21 cellular contexts compared by ENCODE assay signal in the genomic region with DNA sequence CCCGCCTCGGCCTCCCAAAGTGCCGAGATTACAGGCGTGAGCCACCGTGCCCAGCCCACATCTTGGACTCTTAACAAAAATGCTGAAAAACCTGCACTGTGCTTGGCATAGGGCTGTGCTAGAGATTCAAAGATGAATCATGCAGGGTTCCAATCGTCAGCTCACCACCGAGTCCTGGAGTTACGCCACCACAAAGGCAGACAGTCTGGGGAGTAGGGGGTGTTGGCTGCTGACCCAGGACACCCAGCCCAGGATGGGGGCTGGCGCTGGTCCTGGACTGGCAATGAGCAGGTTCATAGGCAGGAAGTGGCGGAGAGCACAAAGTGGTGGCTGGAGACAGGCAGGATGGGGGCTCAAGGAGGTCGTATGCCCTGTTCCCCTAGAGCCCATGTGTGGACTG. TPM values are rescaled to one million over a fixed set of nuclear protein-coding genes. Genes with fewer than 3 reads are reported as not detected.
DNase-seq lines count a peak whose midpoint lies in the region; ATAC-seq and TF ChIP-seq lines count a peak whose summit lies in the region.
"Had no signal": no experiment of that assay in that cellular context is flagged by ENCODE, and none has a peak within 500 bp of the region (broad histone marks: within the 10 kb centered on the region; RNA-seq: fewer than 3 reads in every experiment).

No MANE protein-coding gene starts in this region.

- H3K4me3 ChIP-seq in NB4 (ENCODE audit: low read depth, low read length) (no peak overlapping the region), mammary epithelial cell (replicated peaks in 1 of 3; ENCODE audit: insufficient read depth in 1 of 3, low read depth in 2 of 3, low read length in 3 of 3) (no peak overlapping the region), heart right ventricle (no peak overlapping the region)
- H3K4me3 ChIP-seq: A549, HAP-1, SJSA1 had no signal

- H3K27ac ChIP-seq in mammary epithelial cell (ENCODE audit: insufficient read depth, low read depth, low read length) (no peak overlapping the region), foreskin keratinocyte (no peak overlapping the region), heart right ventricle (no peak overlapping the region)
- H3K27ac ChIP-seq: A549, parathyroid adenoma, SJSA1 had no signal

- no peaks in the 10 kb centered on the region for H3K36me3 Mint-ChIP-seq in activated CD8-positive, alpha-beta memory T cell treated with anti-CD3 and anti-CD28 coated beads, Interleukin-2, amount 10 ng/mL, durations not matched to agents 7 days and 5 days

- 15% methylated on average over 8 of the region's 11 CpGs for WGBS in mammary epithelial cell (ENCODE audit: low coverage, missing lambda C conversion rate)
- 85 to 94% methylated on average over 11 of the region's 11 CpGs for WGBS in heart right ventricle, 2 donors

- no TSS peak for BruUV-seq in mammary epithelial cell (replicated peaks; lab: Mats Ljungman, UMichigan)

- intact Hi-C loops in mammary epithelial cell (cut with micrococcal nuclease) (no loop called here), heart right ventricle (cut with DNase I) (loop anchor here in 1 of 10 donors (10.0 kb wide), 1 partner anchor 268 kb away; the partner anchor contains the start of gene GPR61)

- H3K27me3 Mint-ChIP-seq in activated CD8-positive, alpha-beta memory T cell treated with anti-CD3 and anti-CD28 coated beads, Interleukin-2, amount 10 ng/mL, durations not matched to agents 7 days and 5 days: no peaks in the 10 kb centered on the region
- H3K27me3 Mint-ChIP-seq: activated CD4-positive, alpha-beta T cell treated with anti-CD3 and anti-CD28 coated beads, Interleukin-2, amount 10 ng/mL, durations not matched to agents 7 days and 5 days; activated naive CD8-positive, alpha-beta T cell; activated T-cell treated with anti-CD3 and anti-CD28 coated beads, Interleukin-2, amount 50 U/mL, for 24 hours had no signal

- peak; percentile 74 for DNase-seq in AG08396 (ENCODE audit: low spot score)
- DNase-seq in NB4 (ENCODE audit: low read depth): peak; percentile 18
- peak; percentile 75 for DNase-seq in mammary epithelial cell
- DNase-seq in foreskin keratinocyte: peak; percentile 50 to 77
- no peak for DNase-seq in COLO668 (lab: John Stamatoyannopoulos, UW; ENCODE audit: unreplicated experiment)
- no peak for DNase-seq in NCI-H1105 treated with DMSO at 0.1 percent for 48 hours (lab: John Stamatoyannopoulos, UW)
- DNase-seq in activated CD8-positive, alpha-beta memory T cell treated with anti-CD3 and anti-CD28 coated beads, Interleukin-2, amount 10 ng/mL, durations not matched to agents 7 days and 5 days: no peak
- no peak for DNase-seq in heart right ventricle
- DNase-seq: activated CD4-positive, alpha-beta T cell treated with anti-CD3 and anti-CD28 coated beads, Interleukin-2, amount 10 ng/mL, durations not matched to agents 7 days and 5 days; activated T-cell treated with anti-CD3 and anti-CD28 coated beads, Interleukin-2, amount 50 U/mL, for 24 hours; MV-4-11; NCI-H2171 treated with DMSO at 0.1 percent for 48 hours; T-helper 9 cell had no signal

- in situ Hi-C loops in mammary epithelial cell (cut with MboI; ENCODE audit: low sequenced_read_pairs in 2 of 2): loop anchor here in 1 of 2 donors (10.0 kb wide), 1 partner anchor 128 kb away; the partner anchor contains the start of gene SORT1

- no peak overlapping the region for H3K27ac Mint-ChIP-seq in activated CD8-positive, alpha-beta memory T cell treated with anti-CD3 and anti-CD28 coated beads, Interleukin-2, amount 10 ng/mL, durations not matched to agents 7 days and 5 days
- H3K27ac Mint-ChIP-seq: activated CD4-positive, alpha-beta T cell treated with anti-CD3 and anti-CD28 coated beads, Interleukin-2, amount 10 ng/mL, durations not matched to agents 7 days and 5 days; activated naive CD8-positive, alpha-beta T cell; activated T-cell treated with anti-CD3 and anti-CD28 coated beads, Interleukin-2, amount 50 U/mL, for 24 hours had no signal

- H3K9me3 Mint-ChIP-seq in activated CD8-positive, alpha-beta memory T cell treated with anti-CD3 and anti-CD28 coated beads, Interleukin-2, amount 10 ng/mL, durations not matched to agents 7 days and 5 days (ENCODE audit: low read depth): no peaks in the 10 kb centered on the region
- H3K9me3 Mint-ChIP-seq: activated CD4-positive, alpha-beta T cell treated with anti-CD3 and anti-CD28 coated beads, Interleukin-2, amount 10 ng/mL, durations not matched to agents 7 days and 5 days; activated T-cell treated with anti-CD3 and anti-CD28 coated beads, Interleukin-2, amount 50 U/mL, for 24 hours had no signal

- dilution Hi-C loops in mammary epithelial cell (cut with HindIII; ENCODE audit: low sequenced_read_pairs): no loop called here

- H3K9me3 ChIP-seq in mammary epithelial cell (replicated peaks; ENCODE audit: insufficient read depth, low read length) (no peaks in the 10 kb centered on the region), heart right ventricle (no peaks in the 10 kb centered on the region)
- H3K9me3 ChIP-seq: A549, HAP-1 had no signal

- H3K4me3 Mint-ChIP-seq in activated CD8-positive, alpha-beta memory T cell treated with anti-CD3 and anti-CD28 coated beads, Interleukin-2, amount 10 ng/mL, durations not matched to agents 7 days and 5 days: no peak overlapping the region
- H3K4me3 Mint-ChIP-seq: activated CD4-positive, alpha-beta T cell treated with anti-CD3 and anti-CD28 coated beads, Interleukin-2, amount 10 ng/mL, durations not matched to agents 7 days and 5 days; activated naive CD8-positive, alpha-beta T cell; activated T-cell treated with anti-CD3 and anti-CD28 coated beads, Interleukin-2, amount 50 U/mL, for 24 hours had no signal

- peak overlapping the region; percentile 29 for H3K4me2 ChIP-seq in mammary epithelial cell (ENCODE audit: insufficient read depth, low read depth, low read length)
- H3K4me2 ChIP-seq: A549 had no signal

- no peak for TF ChIP-seq CTCF in NB4 (IDR thresholded peaks at IDR 0.05; ENCODE audit: low read depth, low read length)
- TF ChIP-seq CTCF in mammary epithelial cell (conservative IDR thresholded peaks at IDR 0.05 in 1 of 2, IDR thresholded peaks at IDR 0.05 in 1 of 2; ENCODE audit: extremely low read depth in 1 of 2, insufficient read depth in 1 of 2, low read depth in 1 of 2, low read length in 2 of 2): no peak
- TF ChIP-seq CTCF in foreskin keratinocyte (conservative IDR thresholded peaks at IDR 0.05): no peak
- no peak for TF ChIP-seq CTCF in heart right ventricle (IDR thresholded peaks at IDR 0.05)

- H3K27me3 ChIP-seq in mammary epithelial cell (ENCODE audit: insufficient read depth, low read length): no peaks in the 10 kb centered on the region
- no peaks in the 10 kb centered on the region for H3K27me3 ChIP-seq in foreskin keratinocyte
- no peaks in the 10 kb centered on the region for H3K27me3 ChIP-seq in heart right ventricle
- H3K27me3 ChIP-seq: SJSA1 had no signal

- H3K36me3 ChIP-seq in mammary epithelial cell (ENCODE audit: insufficient read depth, low read length) (peaks cover 3% of the 10 kb centered on the region), heart right ventricle (no peaks in the 10 kb centered on the region)
- H3K36me3 ChIP-seq: SJSA1 had no signal

- peaks cover 2% of the 10 kb centered on the region for H3K4me1 Mint-ChIP-seq in activated CD8-positive, alpha-beta memory T cell treated with anti-CD3 and anti-CD28 coated beads, Interleukin-2, amount 10 ng/mL, durations not matched to agents 7 days and 5 days

- H4K20me1 ChIP-seq in mammary epithelial cell (ENCODE audit: insufficient read depth, low read length): no peaks in the 10 kb centered on the region

- H3K79me2 ChIP-seq in mammary epithelial cell (ENCODE audit: insufficient read depth, low read length): no peaks in the 10 kb centered on the region
- H3K79me2 ChIP-seq: parathyroid adenoma had no signal

- no peak overlapping the region for H2AFZ ChIP-seq in mammary epithelial cell (ENCODE audit: low read depth, low read length)
- H2AFZ ChIP-seq: parathyroid adenoma had no signal

- peaks cover 31% of the 10 kb centered on the region for H3K4me1 ChIP-seq in mammary epithelial cell (ENCODE audit: insufficient read depth, low read length)
- no peaks in the 10 kb centered on the region for H3K4me1 ChIP-seq in foreskin keratinocyte
- H3K4me1 ChIP-seq in heart right ventricle: peaks cover 0 to 11% (median 0%) of the 10 kb centered on the region in 9 donors
- H3K4me1 ChIP-seq: A549, HAP-1, parathyroid adenoma, SJSA1 had no signal

- CTCF ChIA-PET in mammary epithelial cell (lab: Charles Lee; ENCODE audit: low non-redundant PET): no interaction called here
- CTCF ChIA-PET in activated CD8-positive, alpha-beta memory T cell treated with anti-CD3 and anti-CD28 coated beads, Interleukin-2, amount 10 ng/mL, durations not matched to agents 7 days and 5 days (lab: Charles Lee): interaction anchor here (1.2 to 5.6 kb wide), 2 partner anchors 132 to 265 kb away, joined by 3 to 35 read pairs; no protein-coding TSS in a partner anchor

- no peak for TF ChIP-seq POLR2A in NB4 (IDR thresholded peaks at IDR 0.05; ENCODE audit: extremely low read depth, insufficient read length)

- H3K9ac ChIP-seq in mammary epithelial cell (ENCODE audit: insufficient read depth, low read length): no peak overlapping the region
- H3K9ac ChIP-seq: parathyroid adenoma had no signal

- peak; percentile 2 for ATAC-seq in foreskin keratinocyte
- ATAC-seq in activated CD8-positive, alpha-beta memory T cell treated with anti-CD3 and anti-CD28 coated beads, Interleukin-2, amount 10 ng/mL, durations not matched to agents 7 days and 5 days: no peak
- no peak for ATAC-seq in heart right ventricle
- ATAC-seq: A549, left colon had no signal

RNA-seq across cellular contexts. Expression of gene PSRC1, which starts 16.0 kb away (rescaled TPM):
- 10 to 100 TPM in 1 of 2 donors, 1 to 10 TPM in 1; 4.3 to 24.0 TPM for total RNA-seq in mammary epithelial cell
- polyA plus RNA-seq in mammary epithelial cell: 25.7 TPM
- polyA minus RNA-seq in mammary epithelial cell: 6.9 TPM
- total RNA-seq in foreskin keratinocyte: 26.6 and 33.5 TPM in 2 replicates
- polyA plus RNA-seq in foreskin keratinocyte: 24.0 and 33.7 TPM in 2 replicates
- total RNA-seq in activated CD8-positive, alpha-beta memory T cell treated with anti-CD3 and anti-CD28 coated beads, Interleukin-2, amount 10 ng/mL, durations not matched to agents 7 days and 5 days: 10 to 100 TPM; 19.6 to 36.1 TPM
- total RNA-seq in heart right ventricle: 1 to 10 TPM in 2 of 10 donors, under 1 TPM in 8; 0.34 to 2.4 (median 0.59) TPM
- polyA plus RNA-seq in heart right ventricle: 1 to 10 TPM; 2.3 to 2.9 TPM

RNA-seq across cellular contexts. Expression of gene CELSR2, which starts 17.6 kb away (rescaled TPM):
- total RNA-seq in mammary epithelial cell (10 to 100 TPM; 34.7 to 36.0 TPM), foreskin keratinocyte (14.1 and 16.0 TPM in 2 replicates), heart right ventricle (10 to 100 TPM in 1 of 10 donors, 1 to 10 TPM in 9; 4.9 to 10.6 (median 6.3) TPM)
- polyA plus RNA-seq in mammary epithelial cell (17.4 TPM), foreskin keratinocyte (7.9 and 8.1 TPM in 2 replicates), heart right ventricle (1 to 10 TPM in 1 of 2 donors, under 1 TPM in 1; 0.93 to 1.8 TPM)
- 49.9 TPM for polyA minus RNA-seq in mammary epithelial cell
- 1 to 10 TPM; 3.3 to 4.0 TPM for total RNA-seq in activated CD8-positive, alpha-beta memory T cell treated with anti-CD3 and anti-CD28 coated beads, Interleukin-2, amount 10 ng/mL, durations not matched to agents 7 days and 5 days

RNA-seq across cellular contexts. Expression of gene MYBPHL, which starts 39.8 kb away (rescaled TPM):
- total RNA-seq in mammary epithelial cell (1 to 10 TPM in 1 of 2 donors, not detected in 1; 1.7 TPM), foreskin keratinocyte (1.1 and 1.2 TPM in 2 replicates), heart right ventricle (1 to 10 TPM in 2 of 10 donors, under 1 TPM in 8; 0.23 to 2.7 (median 0.53) TPM)
- polyA plus RNA-seq in mammary epithelial cell (2.1 TPM), foreskin keratinocyte (1.7 TPM in 2 replicates), heart right ventricle (under 1 TPM in 1 of 2 donors, not detected in 1; 0.30 TPM)
- not detected for polyA minus RNA-seq in mammary epithelial cell
- total RNA-seq in activated CD8-positive, alpha-beta memory T cell treated with anti-CD3 and anti-CD28 coated beads, Interleukin-2, amount 10 ng/mL, durations not matched to agents 7 days and 5 days: not detected
- total RNA-seq: activated CD4-positive, alpha-beta T cell treated with anti-CD3 and anti-CD28 coated beads, Interleukin-2, amount 10 ng/mL, durations not matched to agents 7 days and 5 days; endothelial cell of umbilical vein; left colon; SJSA1; ureter had no signal
- polyA plus RNA-seq: A549, endothelial cell of umbilical vein had no signal

RNA-seq across cellular contexts. Expression of gene SARS1, which starts 53.2 kb away (rescaled TPM):
- 100 to 1,000 TPM; 349 to 468 TPM for total RNA-seq in mammary epithelial cell
- 282 TPM for polyA plus RNA-seq in mammary epithelial cell
- polyA minus RNA-seq in mammary epithelial cell: 291 TPM
- 225 and 279 TPM in 2 replicates for total RNA-seq in foreskin keratinocyte
- 189 and 238 TPM in 2 replicates for polyA plus RNA-seq in foreskin keratinocyte
- 100 to 1,000 TPM; 148 to 194 TPM for total RNA-seq in activated CD8-positive, alpha-beta memory T cell treated with anti-CD3 and anti-CD28 coated beads, Interleukin-2, amount 10 ng/mL, durations not matched to agents 7 days and 5 days
- 100 to 1,000 TPM in 4 of 10 donors, 10 to 100 TPM in 6; 86.3 to 123 (median 99.2) TPM for total RNA-seq in heart right ventricle
- polyA plus RNA-seq in heart right ventricle: 100 to 1,000 TPM in 1 of 2 donors, 10 to 100 TPM in 1; 38.3 to 153 TPM

Comparison
In these comparisons a context has a peak if more than half of its experiments do, and no peak if none do; other contexts are left out.
1. DNase-seq: peak in AG08396 (single experiment), NB4 (single experiment), mammary epithelial cell (single experiment) and foreskin keratinocyte (2 of 2); none in COLO668 (single experiment), NCI-H1105 treated with DMSO at 0.1 percent for 48 hours (single experiment), activated CD8-positive, alpha-beta memory T cell treated with anti-CD3 and anti-CD28 coated beads, Interleukin-2, amount 10 ng/mL, durations not matched to agents 7 days and 5 days (single experiment) and heart right ventricle (0 of 2).